In the genomic region with DNA sequence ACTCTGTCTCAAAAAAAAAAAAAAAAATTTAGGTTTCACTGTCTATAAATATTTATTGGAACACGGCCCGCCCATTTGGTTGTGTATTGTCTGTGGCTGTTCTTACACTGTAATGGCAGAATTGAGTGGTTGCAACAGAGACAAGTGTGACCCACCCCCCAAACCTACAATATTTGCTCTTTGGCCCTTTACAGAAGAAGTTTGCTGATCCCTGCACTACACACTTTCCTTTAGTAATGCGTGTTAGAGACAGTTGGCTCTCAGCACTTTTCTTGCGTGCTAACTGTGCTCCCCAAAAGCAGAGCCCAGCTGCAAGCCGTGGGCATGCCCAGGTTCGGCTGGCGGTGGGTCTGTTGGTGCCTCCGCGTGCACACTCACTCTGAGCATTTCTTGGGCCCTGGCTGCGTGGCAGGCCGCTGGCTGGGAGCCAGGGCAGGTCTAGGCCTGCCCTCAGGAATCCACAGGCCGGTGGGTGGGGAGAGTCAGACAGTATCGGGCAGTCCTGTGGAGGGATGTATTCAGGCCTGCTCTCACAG, we compare ENCODE assay signal across 8 cellular contexts.
A peak's percentile ranks its signal among the peaks of the same experiment; 100 is the strongest.
DNase-seq lines count a peak whose midpoint lies in the region; ATAC-seq and TF ChIP-seq lines count a peak whose summit lies in the region.

No MANE protein-coding gene starts in this region.

- DNase-seq in NCI-H2196 (lab: John Stamatoyannopoulos, UW; ENCODE audit: unreplicated experiment), result peak; percentile 12
- no peak for DNase-seq in NCI-H2196 treated with DMSO at 0.1 percent for 48 hours (lab: John Stamatoyannopoulos, UW; ENCODE audit: unreplicated experiment)
- peak; percentile 42 for DNase-seq in LoVo (ENCODE audit: low spot score)
- peak; percentile 98 for DNase-seq in epithelial cell of esophagus (ENCODE audit: low read depth)
- peak; percentile 70 for DNase-seq in ureter (ENCODE audit: low spot score)
- DNase-seq in effector CD8-positive, alpha-beta T cell (lab: John Stamatoyannopoulos, UW), result no peak
- no peak for DNase-seq in activated CD8-positive, alpha-beta T cell treated with anti-CD3 and anti-CD28 coated beads, Interleukin-2, amount 10 ng/mL, durations not matched to agents 7 days and 5 days
- no peak for DNase-seq in stimulated activated CD4-positive, alpha-beta T cell treated with anti-CD3 and anti-CD28 coated beads, Interleukin-15, amount 100 ng/mL, for 24 hours

- no peak for ATAC-seq in activated CD8-positive, alpha-beta T cell treated with anti-CD3 and anti-CD28 coated beads, Interleukin-2, amount 10 ng/mL, durations not matched to agents 7 days and 5 days

- H3K4me1 Mint-ChIP-seq in activated CD8-positive, alpha-beta T cell treated with anti-CD3 and anti-CD28 coated beads, Interleukin-2, amount 10 ng/mL, durations not matched to agents 7 days and 5 days (ENCODE audit: low read depth), result no peaks in the 10 kb centered on the region

- no peaks in the 10 kb centered on the region for H3K27me3 Mint-ChIP-seq in activated CD8-positive, alpha-beta T cell treated with anti-CD3 and anti-CD28 coated beads, Interleukin-2, amount 10 ng/mL, durations not matched to agents 7 days and 5 days (ENCODE audit: low read depth)

- no peak overlapping the region for H3K27ac Mint-ChIP-seq in activated CD8-positive, alpha-beta T cell treated with anti-CD3 and anti-CD28 coated beads, Interleukin-2, amount 10 ng/mL, durations not matched to agents 7 days and 5 days

- CTCF ChIA-PET in activated CD8-positive, alpha-beta T cell treated with anti-CD3 and anti-CD28 coated beads, Interleukin-2, amount 10 ng/mL, durations not matched to agents 7 days and 5 days (lab: Charles Lee), result no interaction called here

- no peaks in the 10 kb centered on the region for H3K36me3 Mint-ChIP-seq in activated CD8-positive, alpha-beta T cell treated with anti-CD3 and anti-CD28 coated beads, Interleukin-2, amount 10 ng/mL, durations not matched to agents 7 days and 5 days (ENCODE audit: low read depth)

- POLR2A ChIA-PET in activated CD8-positive, alpha-beta T cell treated with anti-CD3 and anti-CD28 coated beads, Interleukin-2, amount 10 ng/mL, durations not matched to agents 7 days and 5 days (lab: Charles Lee), result no interaction called here

- peaks cover 5% of the 10 kb centered on the region for H3K9me3 Mint-ChIP-seq in activated CD8-positive, alpha-beta T cell treated with anti-CD3 and anti-CD28 coated beads, Interleukin-2, amount 10 ng/mL, durations not matched to agents 7 days and 5 days (ENCODE audit: insufficient read depth)

- H3K4me3 Mint-ChIP-seq in activated CD8-positive, alpha-beta T cell treated with anti-CD3 and anti-CD28 coated beads, Interleukin-2, amount 10 ng/mL, durations not matched to agents 7 days and 5 days, result no peak overlapping the region

- no peak overlapping the region for H3K4me3 ChIP-seq in epithelial cell of esophagus (ENCODE audit: low read length)

- no peak for TF ChIP-seq CTCF in epithelial cell of esophagus (IDR thresholded peaks at IDR 0.05; ENCODE audit: insufficient read depth, low read depth, low read length, missing control alignments)

Comparison
In these comparisons a context has a peak if more than half of its experiments do, and no peak if none do; other contexts are left out.
1. DNase-seq: peak in NCI-H2196 (single experiment), LoVo (single experiment), epithelial cell of esophagus (single experiment) and ureter (single experiment); none in NCI-H2196 treated with DMSO at 0.1 percent for 48 hours (single experiment), effector CD8-positive, alpha-beta T cell (single experiment), activated CD8-positive, alpha-beta T cell treated with anti-CD3 and anti-CD28 coated beads, Interleukin-2, amount 10 ng/mL, durations not matched to agents 7 days and 5 days (single experiment) and stimulated activated CD4-positive, alpha-beta T cell treated with anti-CD3 and anti-CD28 coated beads, Interleukin-15, amount 100 ng/mL, for 24 hours (single experiment).